Comparison of ENCODE assay signal across 9 cellular contexts in genomic region chr10:6164271-6165095, GRCh38. TPM values are rescaled to one million over a fixed set of nuclear protein-coding genes. Genes with fewer than 3 reads are reported as not detected.
DNase-seq lines count a peak whose midpoint lies in the region; ATAC-seq, FAIRE-seq and TF ChIP-seq lines count a peak whose summit lies in the region.
"Had no signal": no experiment of that assay in that cellular context is flagged by ENCODE, and none has a peak within 500 bp of the region (broad histone marks: within the 10 kb centered on the region; RNA-seq: fewer than 3 reads in every experiment).

No MANE protein-coding gene starts in this region.

- H3K36me3 ChIP-seq in keratinocyte (ENCODE audit: control insufficient read depth in 2 of 2, extremely low read depth in 1 of 2, insufficient read depth in 2 of 2, low read length in 2 of 2) (peaks cover 2 to 15% of the 10 kb centered on the region in 2 experiments), thyroid gland (no peaks in the 10 kb centered on the region)

- peak overlapping the region; percentile 95 for H3K4me2 ChIP-seq in keratinocyte (ENCODE audit: control insufficient read depth, extremely low read depth, insufficient read depth, low read depth, low read length)

- TF ChIP-seq CTCF in keratinocyte (optimal IDR thresholded peaks at IDR 0.05 in 1 of 3, IDR thresholded peaks at IDR 0.05 in 1 of 3, conservative IDR thresholded peaks at IDR 0.05 in 1 of 3; ENCODE audit: extremely low read depth in 1 of 3, insufficient read depth in 2 of 3, low read length in 3 of 3) (no peak), thyroid gland (IDR thresholded peaks at IDR 0.05) (no peak)

- CTCF ChIA-PET in activated CD8-positive, alpha-beta memory T cell treated with anti-CD3 and anti-CD28 coated beads, Interleukin-2, amount 10 ng/mL, durations not matched to agents 7 days and 5 days (lab: Charles Lee), result interaction anchor here (0.9 to 2.7 kb wide), 9 partner anchors 8 to 1522 kb away, joined by 3 to 16 read pairs (median 5); partner anchors contain the start of gene PFKFB3

- H3K27ac ChIP-seq in keratinocyte (ENCODE audit: control insufficient read depth, insufficient read depth, low read length), result peak overlapping the region; percentile 82
- H3K27ac ChIP-seq in thyroid gland, result peak overlapping the region; percentile 60 to 90 (median 81)

- intact Hi-C loops in thyroid gland (cut with DNase I), result loop anchor here (5.0 kb wide), 1 partner anchor 38 kb away; the partner anchor contains the start of gene PFKFB3

- peaks cover 54% of the 10 kb centered on the region for H3K79me2 ChIP-seq in keratinocyte (ENCODE audit: control insufficient read depth, insufficient read depth, low read length)

- H3K4me3 ChIP-seq in keratinocyte (ENCODE audit: control insufficient read depth in 2 of 3, extremely low read depth in 1 of 3, insufficient read depth in 2 of 3, low read depth in 1 of 3, low read length in 3 of 3), result peak overlapping the region; percentile 73 to 96 (median 93)
- H3K4me3 ChIP-seq in thyroid gland (replicated peaks in 1 of 3), result peak overlapping the region; percentile 46 to 88 (median 50)

- H3K4me3 Mint-ChIP-seq in activated CD8-positive, alpha-beta memory T cell treated with anti-CD3 and anti-CD28 coated beads, Interleukin-2, amount 10 ng/mL, durations not matched to agents 7 days and 5 days, result peak overlapping the region; percentile 86
- H3K4me3 Mint-ChIP-seq in activated naive CD8-positive, alpha-beta T cell treated with anti-CD3 and anti-CD28 coated beads for 36 hours, result peak overlapping the region; percentile 96

- DNase-seq in activated CD8-positive, alpha-beta memory T cell treated with anti-CD3 and anti-CD28 coated beads, Interleukin-2, amount 10 ng/mL, durations not matched to agents 7 days and 5 days, result no peak
- no peak for DNase-seq in activated CD8-positive, alpha-beta memory T cell treated with anti-CD3 and anti-CD28 coated beads, Interleukin-2, amount 50 U/mL, for 48 hours
- no peak for DNase-seq in activated naive CD8-positive, alpha-beta T cell treated with anti-CD3 and anti-CD28 coated beads for 36 hours
- no peak for DNase-seq in keratinocyte (ENCODE audit: low read depth, low spot score)
- no peak for DNase-seq in thyroid gland
- DNase-seq in NCI-H2081 (lab: John Stamatoyannopoulos, UW), result no peak
- DNase-seq in NCI-H2196 treated with DMSO at 0.1 percent for 48 hours (lab: John Stamatoyannopoulos, UW; ENCODE audit: unreplicated experiment), result no peak

- 35 to 40% methylated on average over 16 of the region's 16 CpGs for WGBS in thyroid gland, 2 donors

- peak overlapping the region; percentile 43 for H2AFZ ChIP-seq in keratinocyte (ENCODE audit: control insufficient read depth, low read length)

- TF ChIP-seq POLR2A in thyroid gland (IDR thresholded peaks at IDR 0.05), result no peak

- no peak for ATAC-seq in activated CD8-positive, alpha-beta memory T cell treated with anti-CD3 and anti-CD28 coated beads, Interleukin-2, amount 10 ng/mL, durations not matched to agents 7 days and 5 days
- no peak for ATAC-seq in GM18520 (IDR thresholded peaks at IDR 0.05; ENCODE audit: unreplicated experiment)

- no peak for FAIRE-seq in keratinocyte (lab: Jason Lieb, UNC)
- FAIRE-seq: endometrium had no signal

- dilution Hi-C loops in keratinocyte (cut with MboI; ENCODE audit: extremely low pct_ligation_motif_present, low sequenced_read_pairs), result no loop called here

- H3K9me3 Mint-ChIP-seq in activated CD8-positive, alpha-beta memory T cell treated with anti-CD3 and anti-CD28 coated beads, Interleukin-2, amount 10 ng/mL, durations not matched to agents 7 days and 5 days (ENCODE audit: low read depth), result no peaks in the 10 kb centered on the region
- no peaks in the 10 kb centered on the region for H3K9me3 Mint-ChIP-seq in activated naive CD8-positive, alpha-beta T cell treated with anti-CD3 and anti-CD28 coated beads for 36 hours

- peaks cover 9% of the 10 kb centered on the region for H3K36me3 Mint-ChIP-seq in activated CD8-positive, alpha-beta memory T cell treated with anti-CD3 and anti-CD28 coated beads, Interleukin-2, amount 10 ng/mL, durations not matched to agents 7 days and 5 days
- H3K36me3 Mint-ChIP-seq in activated naive CD8-positive, alpha-beta T cell treated with anti-CD3 and anti-CD28 coated beads for 36 hours, result peaks cover 29% of the 10 kb centered on the region

- no peaks in the 10 kb centered on the region for H3K27me3 ChIP-seq in keratinocyte (ENCODE audit: control insufficient read depth, extremely low read depth, insufficient read depth, low read length)
- no peaks in the 10 kb centered on the region for H3K27me3 ChIP-seq in thyroid gland

- H3K27ac Mint-ChIP-seq in activated CD8-positive, alpha-beta memory T cell treated with anti-CD3 and anti-CD28 coated beads, Interleukin-2, amount 10 ng/mL, durations not matched to agents 7 days and 5 days, result peak overlapping the region; percentile 86
- H3K27ac Mint-ChIP-seq in activated naive CD8-positive, alpha-beta T cell treated with anti-CD3 and anti-CD28 coated beads for 36 hours, result peak overlapping the region; percentile 96

- H3K4me1 Mint-ChIP-seq in activated CD8-positive, alpha-beta memory T cell treated with anti-CD3 and anti-CD28 coated beads, Interleukin-2, amount 10 ng/mL, durations not matched to agents 7 days and 5 days, result peaks cover 40% of the 10 kb centered on the region
- H3K4me1 Mint-ChIP-seq in activated naive CD8-positive, alpha-beta T cell treated with anti-CD3 and anti-CD28 coated beads for 36 hours, result peaks cover 57% of the 10 kb centered on the region

- H4K20me1 ChIP-seq in keratinocyte (ENCODE audit: control insufficient read depth, extremely low read depth, insufficient read depth, low read length), result peaks cover under 1% of the 10 kb centered on the region

- H3K9me1 ChIP-seq in keratinocyte (ENCODE audit: control insufficient read depth, extremely low read depth, insufficient read depth, low read length), result no peaks in the 10 kb centered on the region

- H3K9me3 ChIP-seq in keratinocyte (ENCODE audit: control insufficient read depth, low read depth, low read length), result no peaks in the 10 kb centered on the region
- H3K9me3 ChIP-seq in thyroid gland, result no peaks in the 10 kb centered on the region

- no peaks in the 10 kb centered on the region for H3K27me3 Mint-ChIP-seq in activated CD8-positive, alpha-beta memory T cell treated with anti-CD3 and anti-CD28 coated beads, Interleukin-2, amount 10 ng/mL, durations not matched to agents 7 days and 5 days
- H3K27me3 Mint-ChIP-seq in activated naive CD8-positive, alpha-beta T cell treated with anti-CD3 and anti-CD28 coated beads for 36 hours, result no peaks in the 10 kb centered on the region

- H3K4me1 ChIP-seq in keratinocyte (ENCODE audit: control insufficient read depth, extremely low read depth, insufficient read depth, low read length) (peaks cover 13% of the 10 kb centered on the region), thyroid gland (peaks cover 12 to 14% of the 10 kb centered on the region in 2 donors)

- H3K9ac ChIP-seq in keratinocyte (ENCODE audit: control insufficient read depth, extremely low read depth, insufficient read depth, low read length), result peak overlapping the region; percentile 95

RNA-seq across cellular contexts. Expression of gene PFKFB3, which starts 38.2 kb away (rescaled TPM):
- 10 to 100 TPM; 57.1 to 59.3 TPM for total RNA-seq in activated CD8-positive, alpha-beta memory T cell treated with anti-CD3 and anti-CD28 coated beads, Interleukin-2, amount 10 ng/mL, durations not matched to agents 7 days and 5 days
- 10 to 100 TPM; 72.6 to 73.0 TPM for total RNA-seq in activated naive CD8-positive, alpha-beta T cell treated with anti-CD3 and anti-CD28 coated beads for 36 hours
- polyA plus RNA-seq in keratinocyte, result 14.0 to 21.3 TPM (median 18.6 TPM) in 3 replicates
- 9.7 TPM for polyA plus RNA-seq in keratinocyte (2011; ENCODE audit: low read depth)
- 10.1 and 12.3 TPM in 2 replicates for polyA plus RNA-seq in keratinocyte (2011; cell fraction: cytosol; rRNA removed)
- polyA plus RNA-seq in keratinocyte (2011; cell fraction: nucleus; rRNA removed), result 38.8 and 41.3 TPM in 2 replicates
- polyA plus RNA-seq in keratinocyte (2012; ENCODE audit: low replicate concordance), result 20.0 and 30.1 TPM in 2 replicates
- polyA minus RNA-seq in keratinocyte, result 14.3 to 51.9 TPM (median 22.7 TPM) in 3 replicates
- 11.9 TPM for polyA minus RNA-seq in keratinocyte (2011; cell fraction: cytosol; rRNA and poly(A)+ RNA removed)
- 21.3 and 28.9 TPM in 2 replicates for polyA minus RNA-seq in keratinocyte (2011; cell fraction: nucleus; rRNA and poly(A)+ RNA removed)
- 10 to 100 TPM in 2 of 4 donors, 1 to 10 TPM in 2; 8.4 to 11.8 (median 9.4) TPM for total RNA-seq in thyroid gland

Comparison
In these comparisons a context has a peak if more than half of its experiments do, and no peak if none do; other contexts are left out.
1. RNA of gene PFKFB3, which starts 38.2 kb away (total RNA-seq): 72.6 to 73.0 TPM in activated naive CD8-positive, alpha-beta T cell treated with anti-CD3 and anti-CD28 coated beads for 36 hours and 57.1 to 59.3 TPM in activated CD8-positive, alpha-beta memory T cell treated with anti-CD3 and anti-CD28 coated beads, Interleukin-2, amount 10 ng/mL, durations not matched to agents 7 days and 5 days; 8.4 to 11.8 TPM in thyroid gland; every median in the first group is over 4 times any median in the second.